5 cellular contexts compared by ENCODE assay signal in genomic region chr11:4491405-4491804, GRCh38. TPM values are rescaled to one million over a fixed set of nuclear protein-coding genes. Genes with fewer than 3 reads are reported as not detected.
"Had no signal": no experiment of that assay in that cellular context is flagged by ENCODE, and none has a peak within 500 bp of the region (broad histone marks: within the 10 kb centered on the region; RNA-seq: fewer than 3 reads in every experiment).

No MANE protein-coding gene starts in this region.

RNA-seq across cellular contexts. Expression of gene OR52K1, which starts 9.0 kb away (rescaled TPM):
- total RNA-seq: HepG2, HT-29, HT1080, IMR-90 had no signal
- polyA plus RNA-seq: HepG2, IgD-negative memory B cell, IMR-90 had no signal

RNA-seq across cellular contexts. Expression of gene OR52K2, which starts 42.3 kb away (rescaled TPM):
- total RNA-seq: HepG2, HT-29, HT1080, IMR-90 had no signal
- polyA plus RNA-seq: HepG2, IgD-negative memory B cell, IMR-90 had no signal

RNA-seq across cellular contexts. Expression of gene OR52M1, which starts 53.6 kb away (rescaled TPM):
- total RNA-seq: HepG2, HT-29, HT1080, IMR-90 had no signal
- polyA plus RNA-seq: HepG2, IgD-negative memory B cell, IMR-90 had no signal
